Comparison of ENCODE assay signal across 15 cellular contexts in genomic region chr1:145886811-145887210, GRCh38. TPM values are rescaled to one million over a fixed set of nuclear protein-coding genes. Genes with fewer than 3 reads are reported as not detected.
DNase-seq lines count a peak whose midpoint lies in the region; FAIRE-seq and TF ChIP-seq lines count a peak whose summit lies in the region.
"Had no signal": no experiment of that assay in that cellular context is flagged by ENCODE, and none has a peak within 500 bp of the region (broad histone marks: within the 10 kb centered on the region; RNA-seq: fewer than 3 reads in every experiment).

No MANE protein-coding gene starts in this region.

- no peak for TF ChIP-seq EP300 in tibial nerve (IDR thresholded peaks at IDR 0.05)

- no peak for TF ChIP-seq CTCF in RWPE1 (conservative IDR thresholded peaks at IDR 0.05; ENCODE audit: low read depth)
- TF ChIP-seq CTCF in progenitor cell of endocrine pancreas (IDR thresholded peaks at IDR 0.05; ENCODE audit: unreplicated experiment): no peak
- TF ChIP-seq CTCF in tibial nerve (IDR thresholded peaks at IDR 0.05): no peak

- CTCF ChIA-PET in activated CD4-positive, alpha-beta T cell treated with anti-CD3 and anti-CD28 coated beads, Interleukin-2, amount 10 ng/mL, durations not matched to agents 7 days and 5 days (lab: Charles Lee): interaction anchor here (1.0 to 10.8 kb wide), 3 partner anchors 16 to 85 kb away, joined by 3 to 63 read pairs (median 3); partner anchors contain the start of gene NUDT17
- CTCF ChIA-PET in RWPE1 (lab: Yijun Ruan, JAX): no interaction called here

- H3K27ac ChIP-seq in RWPE1: peak overlapping the region; percentile 12; the same call in 1 of the 2 replicates
- H3K27ac ChIP-seq in tibial nerve: no peak overlapping the region

- FAIRE-seq in GM12891 (lab: Jason Lieb, UNC): no peak
- FAIRE-seq: colon, small intestine had no signal

- no peak for TF ChIP-seq POLR2A in tibial nerve (IDR thresholded peaks at IDR 0.05)
- TF ChIP-seq POLR2A in GM12891 (IDR thresholded peaks at IDR 0.05; ENCODE audit: low read depth, low read length): no peak

- H3K36me3 ChIP-seq in tibial nerve: no peaks in the 10 kb centered on the region

- H3K9me3 Mint-ChIP-seq in activated CD4-positive, alpha-beta T cell treated with anti-CD3 and anti-CD28 coated beads, Interleukin-2, amount 10 ng/mL, durations not matched to agents 7 days and 5 days: no peaks in the 10 kb centered on the region
- H3K9me3 Mint-ChIP-seq in progenitor cell of endocrine pancreas (ENCODE audit: low read depth): no peaks in the 10 kb centered on the region

- H3K4me3 ChIP-seq in tibial nerve: no peak overlapping the region

- H3K27me3 ChIP-seq in tibial nerve: no peaks in the 10 kb centered on the region

- peaks cover 14% of the 10 kb centered on the region for H3K4me1 Mint-ChIP-seq in activated CD4-positive, alpha-beta T cell treated with anti-CD3 and anti-CD28 coated beads, Interleukin-2, amount 10 ng/mL, durations not matched to agents 7 days and 5 days
- peaks cover 24% of the 10 kb centered on the region for H3K4me1 Mint-ChIP-seq in progenitor cell of endocrine pancreas (ENCODE audit: low read depth)

- peak overlapping the region; percentile 56 for H3K4me3 Mint-ChIP-seq in activated CD4-positive, alpha-beta T cell treated with anti-CD3 and anti-CD28 coated beads, Interleukin-2, amount 10 ng/mL, durations not matched to agents 7 days and 5 days
- H3K4me3 Mint-ChIP-seq in progenitor cell of endocrine pancreas (ENCODE audit: low read depth): peak overlapping the region; percentile 76

- no peaks in the 10 kb centered on the region for H3K9me3 ChIP-seq in tibial nerve

- no peaks in the 10 kb centered on the region for H3K36me3 Mint-ChIP-seq in activated CD4-positive, alpha-beta T cell treated with anti-CD3 and anti-CD28 coated beads, Interleukin-2, amount 10 ng/mL, durations not matched to agents 7 days and 5 days (ENCODE audit: low read depth)
- no peaks in the 10 kb centered on the region for H3K36me3 Mint-ChIP-seq in progenitor cell of endocrine pancreas (ENCODE audit: insufficient read depth)

- WGBS in tibial nerve, 2 donors: 47 to 52% methylated on average over 8 of the region's 8 CpGs

- peaks cover 0 to 30% (median 19%) of the 10 kb centered on the region in 4 donors for H3K4me1 ChIP-seq in tibial nerve

- DNase-seq in activated CD4-positive, alpha-beta T cell treated with anti-CD3 and anti-CD28 coated beads, Interleukin-2, amount 10 ng/mL, durations not matched to agents 7 days and 5 days: no peak
- DNase-seq in activated CD4-positive, alpha-beta T cell treated with anti-CD3 and anti-CD28 coated beads, Interleukin-2, amount 50 U/mL, for 48 hours: no peak
- DNase-seq in RWPE1 (ENCODE audit: low spot score) (no peak), dermis blood vessel endothelial cell (peak; percentile 54), progenitor cell of endocrine pancreas (ENCODE audit: low spot score, unreplicated experiment) (no peak), tibial nerve (ENCODE audit: low spot score in 2 of 2) (no peak), DMS53 treated with DMSO at 0.1 percent for 48 hours (lab: John Stamatoyannopoulos, UW; ENCODE audit: unreplicated experiment) (no peak), GM12891 (ENCODE audit: insufficient read length, low spot score) (no peak)
- DNase-seq: activated CD4-positive, alpha-beta T cell treated with anti-CD3 and anti-CD28 coated beads, Interleukin-2, amount 50 U/mL, for 4 hours; hippocampal formation; NCI-H1092; occipital lobe; small intestine had no signal

- no peak overlapping the region for H3K27ac Mint-ChIP-seq in activated CD4-positive, alpha-beta T cell treated with anti-CD3 and anti-CD28 coated beads, Interleukin-2, amount 10 ng/mL, durations not matched to agents 7 days and 5 days
- H3K27ac Mint-ChIP-seq in progenitor cell of endocrine pancreas: no peak overlapping the region

- POLR2A ChIA-PET in activated CD4-positive, alpha-beta T cell treated with anti-CD3 and anti-CD28 coated beads, Interleukin-2, amount 10 ng/mL, durations not matched to agents 7 days and 5 days (lab: Charles Lee): no interaction called here
- POLR2A ChIA-PET in RWPE1 (lab: Yijun Ruan, JAX; ENCODE audit: low non-redundant PET): no interaction called here

- peaks cover 28% of the 10 kb centered on the region for H3K27me3 Mint-ChIP-seq in activated CD4-positive, alpha-beta T cell treated with anti-CD3 and anti-CD28 coated beads, Interleukin-2, amount 10 ng/mL, durations not matched to agents 7 days and 5 days
- peaks cover 38% of the 10 kb centered on the region for H3K27me3 Mint-ChIP-seq in progenitor cell of endocrine pancreas

TF ChIP-seq in GM12891, 5 proteins besides CTCF, POLR2A, EP300 and RAD21:
- TF ChIP-seq POU2F2 (IDR thresholded peaks at IDR 0.05; ENCODE audit: low read depth, low read length): no peak
- no peak for TF ChIP-seq SPI1 (IDR thresholded peaks at IDR 0.05; ENCODE audit: low read depth, low read length)
- TF ChIP-seq TAF1 (IDR thresholded peaks at IDR 0.05; ENCODE audit: low read depth, low read length): no peak
- no peak for TF ChIP-seq PAX5 (IDR thresholded peaks at IDR 0.05; ENCODE audit: insufficient read depth, low read length, severe bottlenecking)
- TF ChIP-seq POLR2AphosphoS5 (IDR thresholded peaks at IDR 0.05; ENCODE audit: low read depth, low read length): no peak

RNA-seq across cellular contexts. Expression of gene ANKRD35, which starts 1.1 kb away (rescaled TPM):
- under 1 TPM; 0.40 to 0.42 TPM for total RNA-seq in activated CD4-positive, alpha-beta T cell treated with anti-CD3 and anti-CD28 coated beads, Interleukin-2, amount 10 ng/mL, durations not matched to agents 7 days and 5 days
- 0.09 and 0.17 TPM in 2 replicates for total RNA-seq in dermis blood vessel endothelial cell
- total RNA-seq in progenitor cell of endocrine pancreas: 0.31 TPM in 2 replicates
- 10 to 100 TPM in 1 of 4 donors, 1 to 10 TPM in 3; 2.7 to 11.2 (median 6.3) TPM for total RNA-seq in tibial nerve
- polyA plus RNA-seq in GM12891 (2012; ENCODE audit: low read depth, missing spikeins): not detected
- total RNA-seq: A673 had no signal

RNA-seq across cellular contexts. Expression of gene ITGA10, which starts 23.0 kb away (rescaled TPM):
- total RNA-seq in activated CD4-positive, alpha-beta T cell treated with anti-CD3 and anti-CD28 coated beads, Interleukin-2, amount 10 ng/mL, durations not matched to agents 7 days and 5 days: 1 to 10 TPM; 1.5 to 1.9 TPM
- 3.9 and 4.6 TPM in 2 replicates for total RNA-seq in dermis blood vessel endothelial cell
- total RNA-seq in progenitor cell of endocrine pancreas: 0.81 and 0.89 TPM in 2 replicates
- 10 to 100 TPM; 29.4 to 42.9 (median 39.4) TPM for total RNA-seq in tibial nerve
- polyA plus RNA-seq in GM12891 (2012; ENCODE audit: low read depth, missing spikeins): 0.42 TPM

RNA-seq across cellular contexts. Expression of gene PIAS3, which starts 27.9 kb away (rescaled TPM):
- total RNA-seq in activated CD4-positive, alpha-beta T cell treated with anti-CD3 and anti-CD28 coated beads, Interleukin-2, amount 10 ng/mL, durations not matched to agents 7 days and 5 days: 10 to 100 TPM; 17.9 to 18.8 TPM
- 6.1 and 10.7 TPM in 2 replicates for total RNA-seq in dermis blood vessel endothelial cell
- total RNA-seq in progenitor cell of endocrine pancreas: 36.9 and 38.2 TPM in 2 replicates
- 10 to 100 TPM; 25.5 to 29.1 (median 26.3) TPM for total RNA-seq in tibial nerve
- polyA plus RNA-seq in GM12891 (2012; ENCODE audit: low read depth, missing spikeins): 10.4 TPM

RNA-seq across cellular contexts. Expression of gene PEX11B, which starts 31.7 kb away (rescaled TPM):
- total RNA-seq in activated CD4-positive, alpha-beta T cell treated with anti-CD3 and anti-CD28 coated beads, Interleukin-2, amount 10 ng/mL, durations not matched to agents 7 days and 5 days: 10 to 100 TPM; 36.9 to 44.6 TPM
- total RNA-seq in dermis blood vessel endothelial cell: 34.0 and 41.4 TPM in 2 replicates
- 21.1 and 23.9 TPM in 2 replicates for total RNA-seq in progenitor cell of endocrine pancreas
- total RNA-seq in tibial nerve: 10 to 100 TPM; 27.9 to 35.2 (median 30.8) TPM
- 33.9 TPM for polyA plus RNA-seq in GM12891 (2012; ENCODE audit: low read depth, missing spikeins)

RNA-seq across cellular contexts. Expression of gene RBM8A, which starts 40.5 kb away (rescaled TPM):
- total RNA-seq in activated CD4-positive, alpha-beta T cell treated with anti-CD3 and anti-CD28 coated beads, Interleukin-2, amount 10 ng/mL, durations not matched to agents 7 days and 5 days: 100 to 1,000 TPM; 175 to 188 TPM
- 187 and 192 TPM in 2 replicates for total RNA-seq in dermis blood vessel endothelial cell
- total RNA-seq in progenitor cell of endocrine pancreas: 163 and 173 TPM in 2 replicates
- 100 to 1,000 TPM; 113 to 157 (median 129) TPM for total RNA-seq in tibial nerve
- polyA plus RNA-seq in GM12891 (2012; ENCODE audit: low read depth, missing spikeins): 178 TPM
